ENCODE assay signal across 9 cellular contexts in genomic region chr5:73434461-73434860, GRCh38. TPM values are rescaled to one million over a fixed set of nuclear protein-coding genes. Genes with fewer than 3 reads are reported as not detected.
"Had no signal": no experiment of that assay in that cellular context is flagged by ENCODE, and none has a peak within 500 bp of the region (broad histone marks: within the 10 kb centered on the region; RNA-seq: fewer than 3 reads in every experiment).

No MANE protein-coding gene starts in this region.

- DNase-seq: activated CD4-positive, alpha-beta T cell treated with anti-CD3 and anti-CD28 coated beads, Interleukin-2, amount 50 U/mL, for 1 hour; activated naive CD4-positive, alpha-beta T cell treated with anti-CD3 and anti-CD28 coated beads, Interleukin-2, amount 50 U/mL, for 16 hours; brain microvascular endothelial cell; head of caudate nucleus had no signal

- H3K4me3 ChIP-seq: esophagus muscularis mucosa, vagina had no signal

- H3K9me3 Mint-ChIP-seq: activated T-helper 2 cell treated with anti-CD3 and anti-CD28 coated beads, Interferon-gamma antibody, Interleukin-2, Interleukin-4, amounts not matched to agents 10 μg/mL and 5 μg/mL and 100 μg/mL, durations not matched to agents 14 hours and 24 hours and 36 hours; nephron had no signal

- H3K27ac Mint-ChIP-seq: activated T-helper 2 cell treated with anti-CD3 and anti-CD28 coated beads, Interferon-gamma antibody, Interleukin-2, Interleukin-4, amounts not matched to agents 10 μg/mL and 5 μg/mL and 100 μg/mL, durations not matched to agents 14 hours and 24 hours and 36 hours had no signal

- H3K27ac ChIP-seq: brain microvascular endothelial cell, esophagus muscularis mucosa, vagina had no signal

- H3K36me3 ChIP-seq: brain microvascular endothelial cell, esophagus muscularis mucosa, vagina had no signal

- H3K9me3 ChIP-seq: esophagus muscularis mucosa, vagina had no signal

- H3K27me3 ChIP-seq: brain microvascular endothelial cell had no signal

- ATAC-seq: left lobe of liver had no signal

RNA-seq across cellular contexts. Expression of gene FOXD1, which starts 14.1 kb away (rescaled TPM):
- total RNA-seq: left lobe of liver, vagina had no signal
